1 cellular context compared by ENCODE assay signal in the genomic region with DNA sequence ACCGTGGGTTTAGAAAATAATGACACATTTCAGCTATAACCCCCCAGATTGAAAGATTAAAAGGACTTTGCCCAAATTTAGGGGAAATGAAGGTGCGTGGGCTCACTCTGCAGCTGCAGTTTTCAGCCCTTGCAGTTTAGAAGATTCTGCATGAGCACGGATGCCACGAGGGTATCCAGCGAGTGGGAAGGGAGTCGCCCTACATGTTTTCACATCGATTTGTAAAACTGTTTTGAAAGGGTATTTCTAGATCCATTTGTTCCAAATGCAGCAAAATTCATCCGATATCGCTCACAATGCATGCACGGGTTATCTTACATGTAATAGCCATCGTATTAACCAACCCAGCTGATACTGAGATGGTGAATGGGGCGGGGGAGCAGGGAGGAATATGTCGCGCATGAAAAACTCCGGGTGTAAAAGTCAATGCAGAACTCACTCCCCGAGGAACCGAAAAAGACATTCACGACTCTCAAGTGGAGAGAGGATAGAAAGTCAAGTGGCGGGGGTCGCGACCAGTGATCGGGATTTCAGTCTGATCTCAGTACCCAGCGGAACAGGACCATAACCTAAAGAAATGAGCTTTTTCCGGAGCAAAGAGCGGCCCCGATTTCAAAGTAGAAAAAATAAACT.
TF ChIP-seq lines count a peak whose summit lies in the region.

No MANE protein-coding gene starts in this region.

TF ChIP-seq in K562, 482 proteins besides CTCF, POLR2A, EP300 and RAD21:
- TF ChIP-seq ZNF699 (CRISPR knock-in tag; IDR thresholded peaks at IDR 0.05; ENCODE audit: insufficient replicate concordance) = no peak
- peak; percentile 27 for TF ChIP-seq KDM5B (IDR thresholded peaks at IDR 0.05; ENCODE audit: insufficient replicate concordance, low read depth, low read length)
- peak; percentile 100 for TF ChIP-seq CBX2 (IDR thresholded peaks at IDR 0.05; ENCODE audit: insufficient read depth, low read length, poor library complexity, severe bottlenecking)
- no peak for TF ChIP-seq AFF1 (IDR thresholded peaks at IDR 0.05; ENCODE audit: low read depth in 1 of 2, partially characterized antibody in 2 of 2)
- TF ChIP-seq ZNF764 (CRISPR knock-in tag; IDR thresholded peaks at IDR 0.05; ENCODE audit: low read depth) = no peak
- no peak for TF ChIP-seq SMAD3 (CRISPR knock-in tag; conservative IDR thresholded peaks at IDR 0.05)
- peak; percentile 65; the same call in 1 of the 2 replicates for TF ChIP-seq EZH2 (IDR thresholded peaks at IDR 0.05; ENCODE audit: borderline replicate concordance, low read depth, low read length)
